Comparison of ENCODE assay signal across 1 cellular context in the genomic region with DNA sequence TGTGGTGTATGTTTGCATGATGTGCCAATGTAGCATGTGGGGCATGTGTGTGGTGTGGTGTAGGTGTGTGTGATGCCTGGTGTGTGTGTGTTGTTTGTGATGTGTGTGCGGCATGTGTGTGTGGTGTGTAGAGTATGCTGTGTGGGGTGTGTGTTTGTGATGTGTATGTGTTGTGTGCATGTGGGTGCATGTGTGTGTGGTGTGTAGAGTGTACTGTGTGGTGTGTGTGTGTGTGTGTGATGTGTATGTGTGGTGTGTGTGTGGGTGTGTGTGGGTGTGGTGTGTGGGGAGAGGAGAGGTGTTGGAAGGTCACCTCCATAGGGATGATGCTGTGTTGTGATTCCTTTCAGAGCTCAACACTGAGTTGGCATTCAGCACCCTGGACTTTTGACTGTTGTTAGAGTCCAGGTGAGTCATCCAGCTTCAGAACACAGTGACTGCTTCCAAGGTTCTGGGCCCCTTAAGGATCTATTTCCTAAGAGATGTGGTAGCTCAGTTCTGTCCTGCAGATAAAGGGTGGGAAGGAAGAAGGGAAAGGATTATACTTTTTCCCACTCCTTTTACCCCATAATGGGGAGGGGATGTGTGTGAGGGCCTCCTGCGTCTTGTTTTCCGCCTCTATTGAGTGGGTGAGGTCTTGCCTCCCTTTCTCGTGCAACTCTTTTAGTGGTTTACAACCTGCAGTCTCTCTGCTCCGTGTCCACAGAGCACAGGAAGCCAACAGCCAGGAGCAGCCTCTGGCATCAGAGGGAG.
TF ChIP-seq lines count a peak whose summit lies in the region.

No MANE protein-coding gene starts in this region.

TF ChIP-seq in HEK293, 187 proteins besides CTCF, POLR2A, EP300 and RAD21 (continued from another document and continues in another):
- TF ChIP-seq PRDM4 (tag by site-specific recombination; IDR thresholded peaks at IDR 0.05) (no peak), ZNF280C (tag by site-specific recombination; IDR thresholded peaks at IDR 0.05) (peak; percentile 85; the same call in 1 of the 2 replicates), ZNF391 (tag by site-specific recombination; IDR thresholded peaks at IDR 0.05; ENCODE audit: borderline replicate concordance, low read depth) (peak; percentile 83), ZNF785 (tag by site-specific recombination; IDR thresholded peaks at IDR 0.05) (peak; percentile 76), ZNF664 (tag by site-specific recombination; IDR thresholded peaks at IDR 0.05) (no peak), KLF1 (tag by site-specific recombination; IDR thresholded peaks at IDR 0.05) (peak; percentile 36; the same call in 1 of the 2 replicates), ZNF404 (tag by site-specific recombination; IDR thresholded peaks at IDR 0.05) (no peak), ZNF19 (tag by site-specific recombination; IDR thresholded peaks at IDR 0.05; ENCODE audit: low read depth) (no peak), ZNF112 (tag by site-specific recombination; IDR thresholded peaks at IDR 0.05) (no peak), ZNF488 (tag by site-specific recombination; IDR thresholded peaks at IDR 0.05) (no peak; the same call in 1 of the 2 replicates), ZBTB1 (tag by site-specific recombination; IDR thresholded peaks at IDR 0.05) (0 out of 2 replicates have a peak, but pooled peaks have one; percentile 7), ZNF596 (tag by site-specific recombination; IDR thresholded peaks at IDR 0.05) (no peak), ZNF792 (tag by site-specific recombination; IDR thresholded peaks at IDR 0.05) (no peak), MEIS1 (CRISPR knock-in tag; IDR thresholded peaks at IDR 0.05; ENCODE audit: borderline replicate concordance) (no peak), ZNF202 (tag by site-specific recombination; IDR thresholded peaks at IDR 0.05; ENCODE audit: borderline replicate concordance) (no peak; the same call in 1 of the 2 replicates), ZNF585B (tag by site-specific recombination; IDR thresholded peaks at IDR 0.05) (no peak), ZNF140 (tag by site-specific recombination; IDR thresholded peaks at IDR 0.05) (no peak; the same call in 1 of the 2 replicates), ZNF660 (tag by site-specific recombination; IDR thresholded peaks at IDR 0.05) (no peak), ZNF341 (tag by site-specific recombination; IDR thresholded peaks at IDR 0.05; ENCODE audit: low read depth) (no peak; the same call in 1 of the 2 replicates), GLI2 (tag by site-specific recombination; IDR thresholded peaks at IDR 0.05; ENCODE audit: borderline replicate concordance, low read depth) (no peak; the same call in 1 of the 2 replicates), ZBTB11 (tag by site-specific recombination; conservative IDR thresholded peaks at IDR 0.05; ENCODE audit: low read depth) (no peak), ZNF433 (tag by site-specific recombination; IDR thresholded peaks at IDR 0.05; ENCODE audit: low read depth) (no peak), FEZF1 (tag by site-specific recombination; IDR thresholded peaks at IDR 0.05) (no peak), PRDM1 (tag by site-specific recombination; IDR thresholded peaks at IDR 0.05) (no peak), ZBTB48 (tag by site-specific recombination; IDR thresholded peaks at IDR 0.05) (peak; percentile 85), ZNF155 (tag by site-specific recombination; IDR thresholded peaks at IDR 0.05) (peak; percentile 92; the same call in 1 of the 2 replicates), ZNF146 (tag by site-specific recombination; IDR thresholded peaks at IDR 0.05) (peak; percentile 52), ZNF24 (tag by site-specific recombination; IDR thresholded peaks at IDR 0.05) (no peak), ZNF530 (tag by site-specific recombination; IDR thresholded peaks at IDR 0.05; ENCODE audit: low read depth) (no peak), BCL6B (tag by site-specific recombination; IDR thresholded peaks at IDR 0.05) (no peak), ZNF658 (tag by site-specific recombination; IDR thresholded peaks at IDR 0.05) (peak; percentile 40; the same call in 1 of the 2 replicates), ZNF776 (tag by site-specific recombination; IDR thresholded peaks at IDR 0.05; ENCODE audit: borderline replicate concordance) (peak; percentile 26; the same call in 1 of the 2 replicates), EGR2 (tag by site-specific recombination; IDR thresholded peaks at IDR 0.05; ENCODE audit: low read depth) (peak; percentile 100), REPIN1 (tag by site-specific recombination; IDR thresholded peaks at IDR 0.05; ENCODE audit: low read depth) (no peak), ZNF837 (tag by site-specific recombination; IDR thresholded peaks at IDR 0.05) (no peak; the same call in 1 of the 2 replicates), SALL2 (tag by site-specific recombination; IDR thresholded peaks at IDR 0.05; ENCODE audit: borderline replicate concordance) (no peak), ZXDB (tag by site-specific recombination; IDR thresholded peaks at IDR 0.05) (no peak), ZNF398 (tag by site-specific recombination; IDR thresholded peaks at IDR 0.05) (peak; percentile 15; the same call in 1 of the 2 replicates), TCF7L2 (IDR thresholded peaks at IDR 0.05; ENCODE audit: borderline replicate concordance, low read depth, low read length) (no peak), ZEB2 (tag by site-specific recombination; IDR thresholded peaks at IDR 0.05) (0 out of 2 replicates have a peak, but pooled peaks have one; percentile 18), ZNF292 (tag by site-specific recombination; IDR thresholded peaks at IDR 0.05; ENCODE audit: borderline replicate concordance, low read depth) (no peak), ZNF132 (tag by site-specific recombination; IDR thresholded peaks at IDR 0.05; ENCODE audit: borderline replicate concordance) (no peak), ZNF37A (tag by site-specific recombination; IDR thresholded peaks at IDR 0.05) (no peak), ZNF311 (tag by site-specific recombination; IDR thresholded peaks at IDR 0.05; ENCODE audit: borderline replicate concordance) (no peak)
- TF ChIP-seq, protein P1, sequence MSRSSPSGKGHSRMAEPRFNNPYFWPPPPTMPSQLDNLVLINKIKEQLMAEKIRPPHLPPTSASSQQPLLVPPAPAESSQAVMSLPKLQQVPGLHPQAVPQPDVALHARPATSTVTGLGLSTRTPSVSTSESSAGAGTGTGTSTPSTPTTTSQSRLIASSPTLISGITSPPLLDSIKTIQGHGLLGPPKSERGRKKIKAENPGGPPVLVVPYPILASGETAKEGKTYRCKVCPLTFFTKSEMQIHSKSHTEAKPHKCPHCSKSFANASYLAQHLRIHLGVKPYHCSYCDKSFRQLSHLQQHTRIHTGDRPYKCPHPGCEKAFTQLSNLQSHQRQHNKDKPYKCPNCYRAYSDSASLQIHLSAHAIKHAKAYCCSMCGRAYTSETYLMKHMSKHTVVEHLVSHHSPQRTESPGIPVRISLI (tag by site-specific recombination; IDR thresholded peaks at IDR 0.05): no peak
- TF ChIP-seq, protein P2, sequence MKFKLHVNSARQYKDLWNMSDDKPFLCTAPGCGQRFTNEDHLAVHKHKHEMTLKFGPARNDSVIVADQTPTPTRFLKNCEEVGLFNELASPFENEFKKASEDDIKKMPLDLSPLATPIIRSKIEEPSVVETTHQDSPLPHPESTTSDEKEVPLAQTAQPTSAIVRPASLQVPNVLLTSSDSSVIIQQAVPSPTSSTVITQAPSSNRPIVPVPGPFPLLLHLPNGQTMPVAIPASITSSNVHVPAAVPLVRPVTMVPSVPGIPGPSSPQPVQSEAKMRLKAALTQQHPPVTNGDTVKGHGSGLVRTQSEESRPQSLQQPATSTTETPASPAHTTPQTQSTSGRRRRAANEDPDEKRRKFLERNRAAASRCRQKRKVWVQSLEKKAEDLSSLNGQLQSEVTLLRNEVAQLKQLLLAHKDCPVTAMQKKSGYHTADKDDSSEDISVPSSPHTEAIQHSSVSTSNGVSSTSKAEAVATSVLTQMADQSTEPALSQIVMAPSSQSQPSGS (tag by site-specific recombination; IDR thresholded peaks at IDR 0.05; ENCODE audit: low read depth): no peak
